10 cellular contexts compared by ENCODE assay signal in genomic region chr20:47336013-47336754, GRCh38. TPM values are rescaled to one million over a fixed set of nuclear protein-coding genes. Genes with fewer than 3 reads are reported as not detected.
A peak's percentile ranks its signal among the peaks of the same experiment; 100 is the strongest.
DNase-seq lines count a peak whose midpoint lies in the region; ATAC-seq, FAIRE-seq and TF ChIP-seq lines count a peak whose summit lies in the region.
"Had no signal": no experiment of that assay in that cellular context is flagged by ENCODE, and none has a peak within 500 bp of the region (broad histone marks: within the 10 kb centered on the region; RNA-seq: fewer than 3 reads in every experiment).

No MANE protein-coding gene starts in this region.

- H3K36me3 ChIP-seq in fibroblast of lung (ENCODE audit: control insufficient read depth, insufficient read depth, low read length) (peaks cover 1% of the 10 kb centered on the region), aorta (ENCODE audit: control insufficient read depth in 1 of 2, insufficient read depth in 2 of 2, low read length in 1 of 2) (no peaks in the 10 kb centered on the region)

- H3K9ac ChIP-seq in fibroblast of lung (ENCODE audit: insufficient read depth, low read length), result peak overlapping the region; percentile 30

- DNase-seq in DMS 273 (lab: John Stamatoyannopoulos, UW; ENCODE audit: unreplicated experiment) (peak; percentile 29), DMS 273 treated with DMSO at 0.1 percent for 48 hours (lab: John Stamatoyannopoulos, UW) (no peak), fibroblast of lung (ENCODE audit: low read depth in 2 of 2) (peak; percentile 84 to 98), natural killer cell (no peak), aorta (peak in 1 of 2 donors; percentile 71), GM19239 (ENCODE audit: insufficient read length, low spot score) (no peak)
- DNase-seq: activated effector memory CD4-positive, alpha-beta T cell treated with Interleukin-2 at 50 U/mL for 16 hours had no signal

- intact Hi-C loops in natural killer cell (cut with micrococcal nuclease), result no loop called here
- intact Hi-C loops in aorta (cut with DNase I), result no loop called here

- peaks cover 45 to 79% of the 10 kb centered on the region in 2 donors for H3K4me1 Mint-ChIP-seq in natural killer cell

- FAIRE-seq in GM19239 (lab: Jason Lieb, UNC), result no peak

- no peaks in the 10 kb centered on the region for H3K9me3 ChIP-seq in fibroblast of lung (ENCODE audit: control insufficient read depth, insufficient read depth, low read depth, low read length)
- H3K9me3 ChIP-seq in aorta (ENCODE audit: control insufficient read depth, low read length), result no peaks in the 10 kb centered on the region

- ATAC-seq in natural killer cell (no peak), aorta (ENCODE audit: low FRiP score) (peak; percentile 66), HG02938 (IDR thresholded peaks at IDR 0.05; ENCODE audit: unreplicated experiment) (no peak), GM18511 (IDR thresholded peaks at IDR 0.05; ENCODE audit: unreplicated experiment) (no peak)

- no peaks in the 10 kb centered on the region for H3K9me3 Mint-ChIP-seq in natural killer cell

- TF ChIP-seq CTCF in fibroblast of lung (conservative IDR thresholded peaks at IDR 0.05 in 1 of 2, IDR thresholded peaks at IDR 0.05 in 1 of 2; ENCODE audit: low read depth in 1 of 2, low read length in 2 of 2) (no peak), natural killer cell (IDR thresholded peaks at IDR 0.05) (no peak)

- H3K27ac ChIP-seq in fibroblast of lung (ENCODE audit: insufficient read depth, low read length), result peak overlapping the region; percentile 95
- peak overlapping the region in 1 of 2 donors; percentile 79 for H3K27ac ChIP-seq in aorta (ENCODE audit: low read depth in 1 of 2, low read length in 2 of 2)
- H3K27ac ChIP-seq: 22Rv1 had no signal

- no peaks in the 10 kb centered on the region for H3K36me3 Mint-ChIP-seq in natural killer cell

- H3K27me3 ChIP-seq in fibroblast of lung (ENCODE audit: control insufficient read depth, insufficient read depth, low read length), result no peaks in the 10 kb centered on the region
- H3K27me3 ChIP-seq in aorta (ENCODE audit: control insufficient read depth in 1 of 2, insufficient read depth in 2 of 2, low read length in 1 of 2), result no peaks in the 10 kb centered on the region

- WGBS in aorta, 2 donors, result 57 to 58% methylated on average over 19 of the region's 19 CpGs

- no peak overlapping the region for H3K4me3 Mint-ChIP-seq in natural killer cell

- peak overlapping the region in 3 of 4 experiments; percentile 17 to 33 (median 21) for H3K4me3 ChIP-seq in fibroblast of lung (replicated peaks in 1 of 4; ENCODE audit: control extremely low read depth in 1 of 4, insufficient read depth in 1 of 4, low read depth in 3 of 4, low read length in 4 of 4)
- H3K4me3 ChIP-seq in aorta (ENCODE audit: low read length in 2 of 2), result no peak overlapping the region

- H3K27ac Mint-ChIP-seq in natural killer cell, result peak overlapping the region; percentile 68 to 78

- no peak overlapping the region for H2AFZ ChIP-seq in fibroblast of lung (ENCODE audit: low read length)

- H3K4me1 ChIP-seq in fibroblast of lung (ENCODE audit: control insufficient read depth, extremely low read depth, insufficient read depth, low read length), result peaks cover 29% of the 10 kb centered on the region
- peaks cover 4 to 6% of the 10 kb centered on the region in 2 donors for H3K4me1 ChIP-seq in aorta (ENCODE audit: control insufficient read depth in 1 of 2, insufficient read depth in 2 of 2, low read length in 2 of 2)

- H3K4me2 ChIP-seq in fibroblast of lung (ENCODE audit: extremely low read depth, insufficient read depth, low read length), result peak overlapping the region; percentile 98

- no peaks in the 10 kb centered on the region for H3K27me3 Mint-ChIP-seq in natural killer cell (ENCODE audit: low read depth in 2 of 2)

- H3K79me2 ChIP-seq in fibroblast of lung (ENCODE audit: control insufficient read depth, insufficient read depth, low read length), result peaks cover 44% of the 10 kb centered on the region

- no peaks in the 10 kb centered on the region for H4K20me1 ChIP-seq in fibroblast of lung (ENCODE audit: control insufficient read depth, extremely low read depth, insufficient read depth, low read length)

RNA-seq across cellular contexts. Expression of gene ZMYND8, which starts 20.3 kb away (rescaled TPM):
- total RNA-seq in fibroblast of lung, result 7.4 and 13.0 TPM in 2 replicates
- 12.6 and 17.6 TPM in 2 replicates for polyA plus RNA-seq in fibroblast of lung
- polyA plus RNA-seq in fibroblast of lung (2012), result 12.3 and 14.2 TPM in 2 replicates
- polyA minus RNA-seq in fibroblast of lung (ENCODE audit: low replicate concordance), result 8.4 and 14.3 TPM in 2 replicates
- 10 to 100 TPM; 57.6 to 72.6 (median 69.8) TPM for total RNA-seq in natural killer cell
- 10 to 100 TPM; 19.1 to 27.4 TPM for total RNA-seq in aorta
- 1 to 10 TPM; 4.5 to 9.1 TPM for polyA plus RNA-seq in aorta

Comparison
In these comparisons a context has a peak if more than half of its experiments do, and no peak if none do; other contexts are left out.
1. DNase-seq: peak in DMS 273 (single experiment) and fibroblast of lung (2 of 2); none in DMS 273 treated with DMSO at 0.1 percent for 48 hours (single experiment), natural killer cell (single experiment) and GM19239 (single experiment).
2. H3K4me3 ChIP-seq: peak in fibroblast of lung (3 of 4); none in aorta (0 of 2).